ENCODE assay signal across 8 cellular contexts in the genomic region with DNA sequence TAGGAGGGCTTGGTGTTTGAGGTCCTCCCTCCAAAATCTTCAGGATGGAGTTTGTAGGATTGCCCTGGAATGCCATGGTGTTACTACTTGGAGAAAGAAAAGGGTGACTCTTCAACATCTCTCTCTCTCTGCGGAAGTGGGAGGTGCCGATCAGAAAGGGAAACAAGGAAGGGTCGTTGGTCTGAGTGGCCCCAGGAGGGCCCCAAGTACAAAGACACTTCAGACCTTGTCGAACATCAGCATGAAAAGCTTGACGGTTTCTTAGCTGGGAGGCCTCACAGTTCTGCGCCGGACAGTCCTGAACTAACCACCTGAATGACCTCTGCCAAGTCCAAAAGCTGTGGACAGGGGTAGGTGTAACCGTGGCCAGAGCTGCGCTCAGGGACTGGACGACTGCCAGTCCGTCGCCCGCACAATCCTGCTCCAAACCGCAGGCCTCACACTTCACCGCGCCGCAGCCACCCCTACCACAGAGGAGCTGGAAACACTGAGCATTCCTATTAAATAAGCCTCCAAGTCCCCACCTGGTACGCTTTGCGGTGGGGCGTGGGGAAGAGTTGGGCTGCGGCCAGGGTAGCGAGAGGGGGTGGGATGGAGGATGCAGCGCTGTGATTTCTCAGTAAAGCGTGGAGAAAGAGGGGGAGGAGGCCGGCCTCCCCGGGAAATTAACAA. TPM values are rescaled to one million over a fixed set of nuclear protein-coding genes. Genes with fewer than 3 reads are reported as not detected.
DNase-seq lines count a peak whose midpoint lies in the region; ATAC-seq and TF ChIP-seq lines count a peak whose summit lies in the region.

No MANE protein-coding gene starts in this region.

- H3K4me3 ChIP-seq in fibroblast of mammary gland (ENCODE audit: control insufficient read depth, low read depth, low read length) (peak overlapping the region; percentile 41), gastrocnemius medialis (peak overlapping the region; percentile 34 to 59 (median 44))

- TF ChIP-seq CTCF in fibroblast of mammary gland (conservative IDR thresholded peaks at IDR 0.05; ENCODE audit: control insufficient read depth, insufficient read depth, low read depth, low read length): no peak
- no peak for TF ChIP-seq CTCF in gastrocnemius medialis (IDR thresholded peaks at IDR 0.05 in 4 of 5, conservative IDR thresholded peaks at IDR 0.05 in 1 of 5)

- H3K27ac ChIP-seq in gastrocnemius medialis: no peak overlapping the region

- H3K36me3 ChIP-seq in gastrocnemius medialis: no peaks in the 10 kb centered on the region

- intact Hi-C loops in gastrocnemius medialis (cut with DNase I; ENCODE audit: low total_unique reads): loop anchor here (10.0 kb wide), 1 partner anchor 115 kb away; no protein-coding TSS in a partner anchor

- ATAC-seq in gastrocnemius medialis: no peak
- no peak for ATAC-seq in GM19328 (IDR thresholded peaks at IDR 0.05; ENCODE audit: unreplicated experiment)

- H3K27me3 ChIP-seq in gastrocnemius medialis: peaks cover 72 to 94% (median 89%) of the 10 kb centered on the region in 3 donors

- H3K9me3 ChIP-seq in gastrocnemius medialis: no peaks in the 10 kb centered on the region

- H3K4me1 ChIP-seq in gastrocnemius medialis: peaks cover 27 to 28% of the 10 kb centered on the region in 2 donors

- TF ChIP-seq POLR2A in gastrocnemius medialis (IDR thresholded peaks at IDR 0.05): no peak

- DNase-seq in NCI-H1105 treated with DMSO at 0.1 percent for 48 hours (lab: John Stamatoyannopoulos, UW) (peak; percentile 3), NCI-H1105 (lab: John Stamatoyannopoulos, UW) (no peak), RPMI7951 (ENCODE audit: low read depth) (peak; percentile 27), fibroblast of mammary gland (ENCODE audit: low read depth) (no peak), gastrocnemius medialis (no peak), 8988T (no peak), NCI-H2107 (lab: John Stamatoyannopoulos, UW) (no peak)

- in situ Hi-C loops in gastrocnemius medialis (cut with MboI; ENCODE audit: low sequenced_read_pairs in 4 of 4): no loop called here

RNA-seq across cellular contexts. Expression of gene GSX2, which starts 0.5 kb away (rescaled TPM):
- not detected in 2 replicates for total RNA-seq in RPMI7951 (2014; rRNA removed; shearing (Covaris generic))
- total RNA-seq in gastrocnemius medialis: not detected

RNA-seq across cellular contexts. Expression of gene CHIC2, which starts 35.0 kb away (rescaled TPM):
- total RNA-seq in RPMI7951 (2014; rRNA removed; shearing (Covaris generic)): 22.1 and 28.3 TPM in 2 replicates
- 10 to 100 TPM; 11.9 to 18.6 (median 15.5) TPM for total RNA-seq in gastrocnemius medialis

Comparison
In these comparisons a context has a peak if more than half of its experiments do, and no peak if none do; other contexts are left out.
1. DNase-seq: peak in NCI-H1105 treated with DMSO at 0.1 percent for 48 hours (single experiment) and RPMI7951 (single experiment); none in NCI-H1105 (single experiment), fibroblast of mammary gland (single experiment), gastrocnemius medialis (0 of 2), 8988T (single experiment) and NCI-H2107 (single experiment).